Comparison of ENCODE assay signal across 1 cellular context in genomic region chr12:114655934-114656697, GRCh38.
TF ChIP-seq lines count a peak whose summit lies in the region.

No MANE protein-coding gene starts in this region.

TF ChIP-seq in HepG2, 621 proteins besides CTCF, POLR2A, EP300 and RAD21 (continued from another document and continues in another):
- TF ChIP-seq, protein P1, sequence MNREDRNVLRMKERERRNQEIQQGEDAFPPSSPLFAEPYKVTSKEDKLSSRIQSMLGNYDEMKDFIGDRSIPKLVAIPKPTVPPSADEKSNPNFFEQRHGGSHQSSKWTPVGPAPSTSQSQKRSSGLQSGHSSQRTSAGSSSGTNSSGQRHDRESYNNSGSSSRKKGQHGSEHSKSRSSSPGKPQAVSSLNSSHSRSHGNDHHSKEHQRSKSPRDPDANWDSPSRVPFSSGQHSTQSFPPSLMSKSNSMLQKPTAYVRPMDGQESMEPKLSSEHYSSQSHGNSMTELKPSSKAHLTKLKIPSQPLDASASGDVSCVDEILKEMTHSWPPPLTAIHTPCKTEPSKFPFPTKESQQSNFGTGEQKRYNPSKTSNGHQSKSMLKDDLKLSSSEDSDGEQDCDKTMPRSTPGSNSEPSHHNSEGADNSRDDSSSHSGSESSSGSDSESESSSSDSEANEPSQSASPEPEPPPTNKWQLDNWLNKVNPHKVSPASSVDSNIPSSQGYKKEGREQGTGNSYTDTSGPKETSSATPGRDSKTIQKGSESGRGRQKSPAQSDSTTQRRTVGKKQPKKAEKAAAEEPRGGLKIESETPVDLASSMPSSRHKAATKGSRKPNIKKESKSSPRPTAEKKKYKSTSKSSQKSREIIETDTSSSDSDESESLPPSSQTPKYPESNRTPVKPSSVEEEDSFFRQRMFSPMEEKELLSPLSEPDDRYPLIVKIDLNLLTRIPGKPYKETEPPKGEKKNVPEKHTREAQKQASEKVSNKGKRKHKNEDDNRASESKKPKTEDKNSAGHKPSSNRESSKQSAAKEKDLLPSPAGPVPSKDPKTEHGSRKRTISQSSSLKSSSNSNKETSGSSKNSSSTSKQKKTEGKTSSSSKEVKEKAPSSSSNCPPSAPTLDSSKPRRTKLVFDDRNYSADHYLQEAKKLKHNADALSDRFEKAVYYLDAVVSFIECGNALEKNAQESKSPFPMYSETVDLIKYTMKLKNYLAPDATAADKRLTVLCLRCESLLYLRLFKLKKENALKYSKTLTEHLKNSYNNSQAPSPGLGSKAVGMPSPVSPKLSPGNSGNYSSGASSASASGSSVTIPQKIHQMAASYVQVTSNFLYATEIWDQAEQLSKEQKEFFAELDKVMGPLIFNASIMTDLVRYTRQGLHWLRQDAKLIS (CRISPR knock-in tag; IDR thresholded peaks at IDR 0.05) = no peak
- TF ChIP-seq GLMP (CRISPR knock-in tag; IDR thresholded peaks at IDR 0.05; ENCODE audit: borderline replicate concordance) (no peak), ZFP36 (IDR thresholded peaks at IDR 0.05; ENCODE audit: borderline replicate concordance, low read depth, low read length, partially characterized antibody) (no peak), ERF (CRISPR knock-in tag; IDR thresholded peaks at IDR 0.05) (0 out of 2 replicates have a peak, but pooled peaks have one; percentile 41), ATF1 (CRISPR knock-in tag; IDR thresholded peaks at IDR 0.05) (peak; percentile 70), RFX3 (CRISPR knock-in tag; IDR thresholded peaks at IDR 0.05) (peak; percentile 26; the same call in 1 of the 2 replicates), ZNF446 (CRISPR knock-in tag; IDR thresholded peaks at IDR 0.05) (no peak), ZNF552 (CRISPR knock-in tag; IDR thresholded peaks at IDR 0.05; ENCODE audit: borderline replicate concordance) (no peak), ELF4 (CRISPR knock-in tag; IDR thresholded peaks at IDR 0.05; ENCODE audit: borderline replicate concordance) (no peak), ZNF775 (CRISPR knock-in tag; IDR thresholded peaks at IDR 0.05; ENCODE audit: borderline replicate concordance) (no peak), ZNF333 (CRISPR knock-in tag; IDR thresholded peaks at IDR 0.05; ENCODE audit: borderline replicate concordance) (no peak), ARID3A (IDR thresholded peaks at IDR 0.05; ENCODE audit: low read depth, low read length) (peak; percentile 91), PATZ1 (CRISPR knock-in tag; IDR thresholded peaks at IDR 0.05) (peak; percentile 93), AKAP8 (CRISPR knock-in tag; IDR thresholded peaks at IDR 0.05) (no peak), TAF1 (CRISPR knock-in tag; IDR thresholded peaks at IDR 0.05) (no peak), PREB (CRISPR knock-in tag; IDR thresholded peaks at IDR 0.05) (no peak), SAFB2 (CRISPR knock-in tag; IDR thresholded peaks at IDR 0.05; ENCODE audit: borderline replicate concordance, low read depth) (no peak; the same call in 1 of the 2 replicates), RARG (CRISPR knock-in tag; IDR thresholded peaks at IDR 0.05; ENCODE audit: low read depth) (no peak), ZNF850 (CRISPR knock-in tag; conservative IDR thresholded peaks at IDR 0.05) (no peak), ZC3H4 (CRISPR knock-in tag; IDR thresholded peaks at IDR 0.05; ENCODE audit: borderline replicate concordance) (no peak), ZZZ3 (CRISPR knock-in tag; IDR thresholded peaks at IDR 0.05; ENCODE audit: borderline replicate concordance) (no peak), PHF5A (CRISPR knock-in tag; IDR thresholded peaks at IDR 0.05; ENCODE audit: low read depth, unreplicated experiment) (no peak), CBX1 (IDR thresholded peaks at IDR 0.05; ENCODE audit: low read depth) (peak; percentile 75), GLI4 (CRISPR knock-in tag; IDR thresholded peaks at IDR 0.05; ENCODE audit: borderline replicate concordance) (no peak), ZSCAN20 (CRISPR knock-in tag; IDR thresholded peaks at IDR 0.05; ENCODE audit: borderline replicate concordance) (no peak), NPAS2 (CRISPR knock-in tag; IDR thresholded peaks at IDR 0.05; ENCODE audit: borderline replicate concordance) (no peak), ZNF543 (CRISPR knock-in tag; IDR thresholded peaks at IDR 0.05) (peak; percentile 42; the same call in 1 of the 2 replicates), ZNF260 (CRISPR knock-in tag; IDR thresholded peaks at IDR 0.05; ENCODE audit: borderline replicate concordance, low read depth) (no peak), XBP1 (CRISPR knock-in tag; IDR thresholded peaks at IDR 0.05) (no peak), MTA1 (CRISPR knock-in tag; IDR thresholded peaks at IDR 0.05; ENCODE audit: borderline replicate concordance) (no peak; the same call in 1 of the 2 replicates), SMARCE1 (IDR thresholded peaks at IDR 0.05; ENCODE audit: borderline replicate concordance) (no peak), ZFP82 (CRISPR knock-in tag; IDR thresholded peaks at IDR 0.05; ENCODE audit: borderline replicate concordance) (no peak), NFE2L1 (CRISPR knock-in tag; IDR thresholded peaks at IDR 0.05; ENCODE audit: borderline replicate concordance) (no peak), ZEB1 (IDR thresholded peaks at IDR 0.05; ENCODE audit: insufficient replicate concordance, low read depth) (no peak), MED1 (CRISPR knock-in tag; IDR thresholded peaks at IDR 0.05) (peak; percentile 97), ZNF124 (CRISPR knock-in tag; IDR thresholded peaks at IDR 0.05) (peak; percentile 93), ZNF841 (CRISPR knock-in tag; IDR thresholded peaks at IDR 0.05; ENCODE audit: borderline replicate concordance) (no peak)
- TF ChIP-seq, protein P2, sequence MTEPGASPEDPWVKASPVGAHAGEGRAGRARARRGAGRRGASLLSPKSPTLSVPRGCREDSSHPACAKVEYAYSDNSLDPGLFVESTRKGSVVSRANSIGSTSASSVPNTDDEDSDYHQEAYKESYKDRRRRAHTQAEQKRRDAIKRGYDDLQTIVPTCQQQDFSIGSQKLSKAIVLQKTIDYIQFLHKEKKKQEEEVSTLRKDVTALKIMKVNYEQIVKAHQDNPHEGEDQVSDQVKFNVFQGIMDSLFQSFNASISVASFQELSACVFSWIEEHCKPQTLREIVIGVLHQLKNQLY (CRISPR knock-in tag; IDR thresholded peaks at IDR 0.05) = peak; percentile 82
- TF ChIP-seq, protein P3, sequence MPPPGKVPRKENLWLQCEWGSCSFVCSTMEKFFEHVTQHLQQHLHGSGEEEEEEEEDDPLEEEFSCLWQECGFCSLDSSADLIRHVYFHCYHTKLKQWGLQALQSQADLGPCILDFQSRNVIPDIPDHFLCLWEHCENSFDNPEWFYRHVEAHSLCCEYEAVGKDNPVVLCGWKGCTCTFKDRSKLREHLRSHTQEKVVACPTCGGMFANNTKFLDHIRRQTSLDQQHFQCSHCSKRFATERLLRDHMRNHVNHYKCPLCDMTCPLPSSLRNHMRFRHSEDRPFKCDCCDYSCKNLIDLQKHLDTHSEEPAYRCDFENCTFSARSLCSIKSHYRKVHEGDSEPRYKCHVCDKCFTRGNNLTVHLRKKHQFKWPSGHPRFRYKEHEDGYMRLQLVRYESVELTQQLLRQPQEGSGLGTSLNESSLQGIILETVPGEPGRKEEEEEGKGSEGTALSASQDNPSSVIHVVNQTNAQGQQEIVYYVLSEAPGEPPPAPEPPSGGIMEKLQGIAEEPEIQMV (CRISPR knock-in tag; IDR thresholded peaks at IDR 0.05; ENCODE audit: low read depth) = no peak
- TF ChIP-seq, protein P4, sequence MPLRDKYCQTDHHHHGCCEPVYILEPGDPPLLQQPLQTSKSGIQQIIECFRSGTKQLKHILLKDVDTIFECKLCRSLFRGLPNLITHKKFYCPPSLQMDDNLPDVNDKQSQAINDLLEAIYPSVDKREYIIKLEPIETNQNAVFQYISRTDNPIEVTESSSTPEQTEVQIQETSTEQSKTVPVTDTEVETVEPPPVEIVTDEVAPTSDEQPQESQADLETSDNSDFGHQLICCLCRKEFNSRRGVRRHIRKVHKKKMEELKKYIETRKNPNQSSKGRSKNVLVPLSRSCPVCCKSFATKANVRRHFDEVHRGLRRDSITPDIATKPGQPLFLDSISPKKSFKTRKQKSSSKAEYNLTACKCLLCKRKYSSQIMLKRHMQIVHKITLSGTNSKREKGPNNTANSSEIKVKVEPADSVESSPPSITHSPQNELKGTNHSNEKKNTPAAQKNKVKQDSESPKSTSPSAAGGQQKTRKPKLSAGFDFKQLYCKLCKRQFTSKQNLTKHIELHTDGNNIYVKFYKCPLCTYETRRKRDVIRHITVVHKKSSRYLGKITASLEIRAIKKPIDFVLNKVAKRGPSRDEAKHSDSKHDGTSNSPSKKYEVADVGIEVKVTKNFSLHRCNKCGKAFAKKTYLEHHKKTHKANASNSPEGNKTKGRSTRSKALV (CRISPR knock-in tag; IDR thresholded peaks at IDR 0.05) = no peak
- TF ChIP-seq, protein P5, sequence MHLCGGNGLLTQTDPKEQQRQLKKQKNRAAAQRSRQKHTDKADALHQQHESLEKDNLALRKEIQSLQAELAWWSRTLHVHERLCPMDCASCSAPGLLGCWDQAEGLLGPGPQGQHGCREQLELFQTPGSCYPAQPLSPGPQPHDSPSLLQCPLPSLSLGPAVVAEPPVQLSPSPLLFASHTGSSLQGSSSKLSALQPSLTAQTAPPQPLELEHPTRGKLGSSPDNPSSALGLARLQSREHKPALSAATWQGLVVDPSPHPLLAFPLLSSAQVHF (CRISPR knock-in tag; IDR thresholded peaks at IDR 0.05) = no peak
- TF ChIP-seq, protein P6, sequence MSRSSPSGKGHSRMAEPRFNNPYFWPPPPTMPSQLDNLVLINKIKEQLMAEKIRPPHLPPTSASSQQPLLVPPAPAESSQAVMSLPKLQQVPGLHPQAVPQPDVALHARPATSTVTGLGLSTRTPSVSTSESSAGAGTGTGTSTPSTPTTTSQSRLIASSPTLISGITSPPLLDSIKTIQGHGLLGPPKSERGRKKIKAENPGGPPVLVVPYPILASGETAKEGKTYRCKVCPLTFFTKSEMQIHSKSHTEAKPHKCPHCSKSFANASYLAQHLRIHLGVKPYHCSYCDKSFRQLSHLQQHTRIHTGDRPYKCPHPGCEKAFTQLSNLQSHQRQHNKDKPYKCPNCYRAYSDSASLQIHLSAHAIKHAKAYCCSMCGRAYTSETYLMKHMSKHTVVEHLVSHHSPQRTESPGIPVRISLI (CRISPR knock-in tag; IDR thresholded peaks at IDR 0.05; ENCODE audit: borderline replicate concordance) = no peak; the same call in 1 of the 2 replicates
- TF ChIP-seq, protein P7, sequence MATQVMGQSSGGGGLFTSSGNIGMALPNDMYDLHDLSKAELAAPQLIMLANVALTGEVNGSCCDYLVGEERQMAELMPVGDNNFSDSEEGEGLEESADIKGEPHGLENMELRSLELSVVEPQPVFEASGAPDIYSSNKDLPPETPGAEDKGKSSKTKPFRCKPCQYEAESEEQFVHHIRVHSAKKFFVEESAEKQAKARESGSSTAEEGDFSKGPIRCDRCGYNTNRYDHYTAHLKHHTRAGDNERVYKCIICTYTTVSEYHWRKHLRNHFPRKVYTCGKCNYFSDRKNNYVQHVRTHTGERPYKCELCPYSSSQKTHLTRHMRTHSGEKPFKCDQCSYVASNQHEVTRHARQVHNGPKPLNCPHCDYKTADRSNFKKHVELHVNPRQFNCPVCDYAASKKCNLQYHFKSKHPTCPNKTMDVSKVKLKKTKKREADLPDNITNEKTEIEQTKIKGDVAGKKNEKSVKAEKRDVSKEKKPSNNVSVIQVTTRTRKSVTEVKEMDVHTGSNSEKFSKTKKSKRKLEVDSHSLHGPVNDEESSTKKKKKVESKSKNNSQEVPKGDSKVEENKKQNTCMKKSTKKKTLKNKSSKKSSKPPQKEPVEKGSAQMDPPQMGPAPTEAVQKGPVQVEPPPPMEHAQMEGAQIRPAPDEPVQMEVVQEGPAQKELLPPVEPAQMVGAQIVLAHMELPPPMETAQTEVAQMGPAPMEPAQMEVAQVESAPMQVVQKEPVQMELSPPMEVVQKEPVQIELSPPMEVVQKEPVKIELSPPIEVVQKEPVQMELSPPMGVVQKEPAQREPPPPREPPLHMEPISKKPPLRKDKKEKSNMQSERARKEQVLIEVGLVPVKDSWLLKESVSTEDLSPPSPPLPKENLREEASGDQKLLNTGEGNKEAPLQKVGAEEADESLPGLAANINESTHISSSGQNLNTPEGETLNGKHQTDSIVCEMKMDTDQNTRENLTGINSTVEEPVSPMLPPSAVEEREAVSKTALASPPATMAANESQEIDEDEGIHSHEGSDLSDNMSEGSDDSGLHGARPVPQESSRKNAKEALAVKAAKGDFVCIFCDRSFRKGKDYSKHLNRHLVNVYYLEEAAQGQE (IDR thresholded peaks at IDR 0.05; ENCODE audit: borderline replicate concordance in 1 of 2, low read depth in 1 of 2, low read length in 2 of 2) = peak in 1 of 2 experiments; percentile 57; a peak in 2 of 4 replicates
